In the genomic region with DNA sequence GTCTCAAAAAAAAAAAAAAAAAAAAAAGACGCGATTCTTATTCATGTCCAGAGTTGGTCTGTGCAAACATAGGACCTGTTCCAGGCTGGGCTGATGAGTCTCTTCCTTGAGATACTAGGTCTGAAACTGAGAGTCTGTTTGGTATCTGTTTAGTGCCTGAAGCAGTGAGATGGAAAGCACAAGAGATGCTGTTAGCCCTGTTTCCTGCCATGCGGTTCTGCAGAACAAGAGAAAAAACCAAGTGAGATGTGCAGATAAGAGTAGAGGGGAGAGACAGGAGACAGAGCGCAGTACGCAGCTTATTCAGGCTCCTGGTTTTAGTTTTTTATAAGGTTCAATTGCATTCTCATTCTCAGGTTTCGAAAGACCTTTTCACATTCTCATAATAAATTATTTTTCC, we compare ENCODE assay signal across 10 cellular contexts.
DNase-seq lines count a peak whose midpoint lies in the region; ATAC-seq and TF ChIP-seq lines count a peak whose summit lies in the region.
"Had no signal": no experiment of that assay in that cellular context is flagged by ENCODE, and none has a peak within 500 bp of the region (broad histone marks: within the 10 kb centered on the region; RNA-seq: fewer than 3 reads in every experiment).

No MANE protein-coding gene starts in this region.

- intact Hi-C loops in right lobe of liver (cut with DNase I): loop anchor here in 1 of 2 donors (10.0 kb wide), 1 partner anchor 241 kb away; no protein-coding TSS in a partner anchor

- H3K4me3 ChIP-seq in right lobe of liver: no peak overlapping the region
- H3K4me3 ChIP-seq: cardiac muscle cell, HAP-1 had no signal

- ATAC-seq in right lobe of liver: no peak

- no peak for TF ChIP-seq POLR2A in right lobe of liver (IDR thresholded peaks at IDR 0.05)

- no peak overlapping the region for H3K27ac ChIP-seq in right lobe of liver
- H3K27ac ChIP-seq: cardiac muscle cell had no signal

- H3K4me1 ChIP-seq in right lobe of liver: no peaks in the 10 kb centered on the region

- no peak for TF ChIP-seq CTCF in right lobe of liver (IDR thresholded peaks at IDR 0.05)

- H3K27me3 ChIP-seq in right lobe of liver: no peaks in the 10 kb centered on the region

- WGBS in right lobe of liver (ENCODE audit: insufficient coverage, low coverage, low lambda C conversion rate, missing lambda C conversion rate): 37% methylated on average over 6 of the region's 6 CpGs

- no peaks in the 10 kb centered on the region for H3K36me3 ChIP-seq in right lobe of liver
- H3K36me3 ChIP-seq: cardiac muscle cell, HAP-1 had no signal

- H3K9me3 ChIP-seq in right lobe of liver: no peaks in the 10 kb centered on the region
- H3K9me3 ChIP-seq: HAP-1 had no signal

- peak; percentile 79 for DNase-seq in GDM1 (lab: John Stamatoyannopoulos, UW)
- DNase-seq in T-helper 1 cell: peak in 4 of 5 donors; percentile 14 to 89 (median 18)
- DNase-seq in activated gamma-delta T cell treated with anti-CD3 and anti-CD28 coated beads, Interleukin-2, amount 50 U/mL, for 16 hours (ENCODE audit: low read depth): peak; percentile 9
- peak; percentile 66 for DNase-seq in stimulated activated CD4-positive, alpha-beta T cell treated with anti-CD3 and anti-CD28 coated beads, Interleukin-1b, Interleukin-23, amount 100 ng/mL, for 48 hours
- no peak for DNase-seq in NCI-H2227 treated with DMSO at 0.1 percent for 48 hours (lab: John Stamatoyannopoulos, UW)
- no peak for DNase-seq in NCI-H69 (lab: John Stamatoyannopoulos, UW)
- no peak for DNase-seq in right lobe of liver
- DNase-seq in NK-92 (lab: John Stamatoyannopoulos, UW; ENCODE audit: unreplicated experiment): no peak

Comparison
In these comparisons a context has a peak if more than half of its experiments do, and no peak if none do; other contexts are left out.
1. DNase-seq: peak in GDM1 (single experiment), T-helper 1 cell (4 of 5), activated gamma-delta T cell treated with anti-CD3 and anti-CD28 coated beads, Interleukin-2, amount 50 U/mL, for 16 hours (single experiment) and stimulated activated CD4-positive, alpha-beta T cell treated with anti-CD3 and anti-CD28 coated beads, Interleukin-1b, Interleukin-23, amount 100 ng/mL, for 48 hours (single experiment); none in NCI-H2227 treated with DMSO at 0.1 percent for 48 hours (single experiment), NCI-H69 (single experiment), right lobe of liver (0 of 3) and NK-92 (single experiment).